ENCODE assay signal across 14 cellular contexts in genomic region chr10:11936389-11937152, GRCh38.
"Had no signal": no experiment of that assay in that cellular context is flagged by ENCODE, and none has a peak within 500 bp of the region (broad histone marks: within the 10 kb centered on the region; RNA-seq: fewer than 3 reads in every experiment).

No MANE protein-coding gene starts in this region.

- DNase-seq: activated CD4-positive, alpha-beta T cell treated with anti-CD3 and anti-CD28 coated beads, Interleukin-2, amount 50 U/mL, for 1 hour; activated naive CD4-positive, alpha-beta T cell treated with anti-CD3 and anti-CD28 coated beads, Interleukin-2, amount 50 U/mL, for 16 hours; activated T-cell treated with anti-CD3 and anti-CD28 coated beads for 4 hours; adrenal gland; effector CD8-positive, alpha-beta T cell; stimulated activated CD4-positive, alpha-beta T cell treated with anti-CD3 and anti-CD28 coated beads, Interleukin-2, amount 100 ng/mL, for 48 hours; stimulated activated CD8-positive, alpha-beta memory T cell treated with anti-CD3 and anti-CD28 coated beads, Interleukin-4, amount 100 ng/mL, for 48 hours; stomach had no signal

- H3K27ac Mint-ChIP-seq: activated T-helper 2 cell treated with anti-CD3 and anti-CD28 coated beads, Interferon-gamma antibody, Interleukin-2, Interleukin-4, amounts not matched to agents 10 μg/mL and 5 μg/mL and 100 μg/mL, durations not matched to agents 14 hours and 24 hours and 36 hours; nephron had no signal

- H3K4me1 ChIP-seq: gastroesophageal sphincter had no signal

- ATAC-seq: gastroesophageal sphincter, sciatic nerve had no signal

- H3K4me3 ChIP-seq: adrenal gland, coronary artery, gastroesophageal sphincter, stomach, thoracic aorta had no signal

- H3K9me3 Mint-ChIP-seq: activated T-helper 2 cell treated with anti-CD3 and anti-CD28 coated beads, Interferon-gamma antibody, Interleukin-2, Interleukin-4, amounts not matched to agents 10 μg/mL and 5 μg/mL and 100 μg/mL, durations not matched to agents 14 hours and 24 hours and 36 hours; nephron had no signal

- H3K4me3 Mint-ChIP-seq: nephron had no signal

- H3K27ac ChIP-seq: adrenal gland, coronary artery, gastroesophageal sphincter, stomach, thoracic aorta had no signal

- H3K9me3 ChIP-seq: adrenal gland, gastroesophageal sphincter, stomach, thoracic aorta had no signal

- H3K27me3 ChIP-seq: adrenal gland, gastroesophageal sphincter, stomach had no signal

- H3K4me1 Mint-ChIP-seq: nephron had no signal
